ENCODE assay signal across 8 cellular contexts in the genomic region with DNA sequence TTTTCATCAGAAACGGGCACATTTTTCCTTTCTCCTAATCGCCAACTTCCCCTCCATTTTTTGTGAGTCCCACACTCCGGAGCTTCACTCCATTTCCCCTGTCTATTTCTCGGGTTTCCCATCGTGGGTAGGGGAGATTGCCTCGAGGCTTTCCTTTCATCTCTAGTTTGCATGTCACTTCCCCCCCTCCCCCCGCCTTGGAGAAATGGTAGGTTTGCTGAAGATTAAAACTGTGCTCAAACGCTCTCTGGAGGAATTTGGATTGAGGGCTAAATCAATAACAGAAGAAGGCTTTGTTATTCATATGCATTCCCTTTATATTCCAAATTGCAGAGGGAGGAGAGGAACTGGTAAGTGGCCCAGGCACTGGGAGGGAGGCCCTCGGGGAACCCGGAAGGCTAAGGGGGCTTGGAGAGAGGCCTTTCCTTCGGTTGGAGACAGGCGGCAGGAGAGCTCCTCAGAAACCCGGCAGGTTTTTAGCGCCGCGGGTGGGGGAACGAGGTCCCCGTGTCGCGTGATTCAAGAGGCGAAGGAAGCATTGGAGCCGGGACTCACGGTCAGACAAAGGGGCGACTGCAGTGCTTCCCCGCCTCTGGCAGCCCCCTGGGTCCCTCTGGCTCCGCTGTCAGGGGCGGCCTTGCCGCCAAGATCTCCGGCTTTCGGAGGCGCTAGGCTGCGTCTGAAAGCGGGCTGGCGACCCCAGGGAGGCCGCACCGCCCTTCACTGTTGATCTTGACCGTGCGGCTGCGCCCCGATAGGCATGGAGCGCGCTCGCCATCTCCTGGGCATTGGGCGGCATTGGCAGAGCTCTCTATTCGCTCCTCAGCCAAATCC.
DNase-seq lines count a peak whose midpoint lies in the region; ATAC-seq lines count a peak whose summit lies in the region.

No MANE protein-coding gene starts in this region.

- DNase-seq in NK-92 treated with Interleukin-12 subunit alpha and Interleukin-12 subunit beta, amount 100 ng/mL, for 24 hours (lab: John Stamatoyannopoulos, UW) = peak; percentile 62
- DNase-seq in NK-92 (lab: John Stamatoyannopoulos, UW; ENCODE audit: unreplicated experiment) (no peak), NCI-H1436 (lab: John Stamatoyannopoulos, UW) (peak; percentile 81), T1000 (lab: John Stamatoyannopoulos, UW) (peak; percentile 57), T47D (ENCODE audit: low read depth in 1 of 2, low spot score in 1 of 2) (peak; percentile 86 to 92), islet precursor cell (peak; percentile 90)
- peak; percentile 32 to 37 for DNase-seq in stimulated activated CD4-positive, alpha-beta T cell treated with anti-CD3 and anti-CD28 coated beads, Interleukin-12 subunit alpha, Interleukin-12 subunit beta, amount 100 ng/mL, for 24 hours (ENCODE audit: low read depth in 2 of 2)

- peak; percentile 82 for ATAC-seq in HG02642 (IDR thresholded peaks at IDR 0.05; ENCODE audit: poor library complexity, unreplicated experiment)

- in situ Hi-C loops in T47D (cut with HindIII; ENCODE audit: low pct_unique_long_range_greater_than_20kb, low sequenced_read_pairs) = no loop called here
